In genomic region chr19:35204799-35205732, GRCh38 we compare ENCODE assay signal across 8 cellular contexts. TPM values are rescaled to one million over a fixed set of nuclear protein-coding genes. Genes with fewer than 3 reads are reported as not detected.
A peak's percentile ranks its signal among the peaks of the same experiment; 100 is the strongest.
DNase-seq lines count a peak whose midpoint lies in the region; ATAC-seq and TF ChIP-seq lines count a peak whose summit lies in the region.

No MANE protein-coding gene starts in this region.

- TF ChIP-seq CTCF in GM23338 (conservative IDR thresholded peaks at IDR 0.05; ENCODE audit: low read depth in 2 of 2), result no peak
- no peak for TF ChIP-seq CTCF in osteoblast (IDR thresholded peaks at IDR 0.05; ENCODE audit: extremely low read depth, low read depth, low read length)

- ATAC-seq in GM18498 (IDR thresholded peaks at IDR 0.05; ENCODE audit: unreplicated experiment) (peak; percentile 85), GM23338 (peak; percentile 8; the same call in 2 of the 3 replicates), HG02938 (IDR thresholded peaks at IDR 0.05; ENCODE audit: unreplicated experiment) (no peak)

- peaks cover 4% of the 10 kb centered on the region; the same call in 1 of the 2 replicates for H3F3A ChIP-seq in GM23338 (replicated peaks; ENCODE audit: low read depth)

- no peaks in the 10 kb centered on the region for H3K36me3 ChIP-seq in GM23338 (ENCODE audit: insufficient read depth)
- H3K36me3 ChIP-seq in NT2/D1 (ENCODE audit: insufficient read depth, insufficient read length, low read length), result no peaks in the 10 kb centered on the region
- no peaks in the 10 kb centered on the region for H3K36me3 ChIP-seq in iPS-18a (ENCODE audit: control insufficient read depth, low read depth, low read length)
- H3K36me3 ChIP-seq in osteoblast (ENCODE audit: insufficient read depth, low read length), result no peaks in the 10 kb centered on the region

- H4K20me1 ChIP-seq in GM23338 (replicated peaks; ENCODE audit: insufficient read depth) (no peaks in the 10 kb centered on the region), osteoblast (ENCODE audit: insufficient read depth, low read length) (no peaks in the 10 kb centered on the region)

- peaks cover 47% of the 10 kb centered on the region for H3K4me1 Mint-ChIP-seq in GM23338

- peaks cover 5% of the 10 kb centered on the region for H3K36me3 Mint-ChIP-seq in GM23338 (ENCODE audit: low read depth)

- H3K27me3 ChIP-seq in GM23338 (ENCODE audit: insufficient read depth) (no peaks in the 10 kb centered on the region), NT2/D1 (ENCODE audit: insufficient read depth, insufficient read length) (no peaks in the 10 kb centered on the region), iPS-18a (ENCODE audit: control insufficient read depth, insufficient read depth, low read length) (no peaks in the 10 kb centered on the region), osteoblast (ENCODE audit: insufficient read depth, low read length) (peaks cover 9% of the 10 kb centered on the region)

- H2AFZ ChIP-seq in GM23338 (peak overlapping the region; percentile 87; the same call in 1 of the 2 replicates), osteoblast (ENCODE audit: low read length) (no peak overlapping the region)

- DNase-seq in GM23338 (ENCODE audit: low spot score) (peak; percentile 64), NT2/D1 (ENCODE audit: low read depth, low spot score) (no peak), osteoblast (ENCODE audit: insufficient read length, low spot score, missing footprints) (no peak), DMS53 treated with DMSO at 0.1 percent for 48 hours (lab: John Stamatoyannopoulos, UW; ENCODE audit: unreplicated experiment) (no peak), COR-L47 (lab: John Stamatoyannopoulos, UW) (no peak)

- H3K4me1 ChIP-seq in GM23338 (ENCODE audit: insufficient read depth), result peaks cover 28% of the 10 kb centered on the region
- H3K4me1 ChIP-seq in NT2/D1 (ENCODE audit: insufficient read depth, insufficient read length), result peaks cover 11% of the 10 kb centered on the region
- peaks cover 32% of the 10 kb centered on the region for H3K4me1 ChIP-seq in iPS-18a (ENCODE audit: control insufficient read depth, low read depth, low read length)
- H3K4me1 ChIP-seq in osteoblast (ENCODE audit: insufficient read depth, low read length), result no peaks in the 10 kb centered on the region

- H3K79me2 ChIP-seq in GM23338 (replicated peaks; ENCODE audit: insufficient read depth) (no peaks in the 10 kb centered on the region), osteoblast (ENCODE audit: insufficient read depth, low read length) (no peaks in the 10 kb centered on the region)

- H3K27ac Mint-ChIP-seq in GM23338, result peak overlapping the region; percentile 18; the same call in 1 of the 2 replicates

- no peak overlapping the region; the same call in 2 of the 3 replicates for H3K4me3 Mint-ChIP-seq in GM23338

- H3K9me3 ChIP-seq in NT2/D1 (ENCODE audit: insufficient read depth, low read length) (no peaks in the 10 kb centered on the region), iPS-18a (ENCODE audit: control insufficient read depth, low read depth, low read length) (no peaks in the 10 kb centered on the region), osteoblast (ENCODE audit: low read depth, low read length) (no peaks in the 10 kb centered on the region)

- H3K9me3 Mint-ChIP-seq in GM23338, result peaks cover 8% of the 10 kb centered on the region

- H3K4me3 ChIP-seq in GM23338, result 0 out of 2 replicates have a peak overlapping the region, but pooled peaks have one; percentile 24
- H3K4me3 ChIP-seq in NT2/D1 (ENCODE audit: insufficient read length, low read depth), result no peak overlapping the region
- no peak overlapping the region for H3K4me3 ChIP-seq in iPS-18a (ENCODE audit: low read length)
- H3K4me3 ChIP-seq in osteoblast (ENCODE audit: insufficient read depth, low read length), result no peak overlapping the region

- H3K9ac ChIP-seq in NT2/D1 (ENCODE audit: insufficient read length, low read depth) (peak overlapping the region; percentile 22), iPS-18a (ENCODE audit: low read length) (peak overlapping the region; percentile 34)

- H3K27ac ChIP-seq in GM23338 (ENCODE audit: low read depth) (peak overlapping the region; percentile 83; the same call in 1 of the 2 replicates), iPS-18a (ENCODE audit: low read length) (peak overlapping the region; percentile 35), osteoblast (ENCODE audit: low read depth, low read length) (no peak overlapping the region)

- H3K4me2 ChIP-seq in GM23338, result peak overlapping the region; percentile 67
- H3K4me2 ChIP-seq in osteoblast (ENCODE audit: insufficient read depth, low read length), result no peak overlapping the region

- H3K9me2 ChIP-seq in GM23338 (ENCODE audit: insufficient read depth), result peaks cover 9% of the 10 kb centered on the region; the same call in 1 of the 2 replicates

- H3K27me3 Mint-ChIP-seq in GM23338 (ENCODE audit: insufficient read depth, low read depth, poor library complexity), result peaks cover 3% of the 10 kb centered on the region

TF ChIP-seq in GM23338, 12 proteins besides CTCF, POLR2A, EP300 and RAD21:
- TF ChIP-seq ZNF462 (CRISPR knock-in tag; IDR thresholded peaks at IDR 0.05) (0 out of 2 replicates have a peak, but pooled peaks have one; percentile 5), STAT1 (IDR thresholded peaks at IDR 0.05; ENCODE audit: unreplicated experiment) (no peak)

RNA-seq across cellular contexts. Expression of gene FAM187B, which starts 23.5 kb away (rescaled TPM):
- not detected in 2 replicates for total RNA-seq in GM23338 (2014; rRNA removed; shearing (Covaris generic))
- polyA plus RNA-seq in GM23338 (2016; fragmentation: Nextera tagmentation; extraction: Ambion mirVana), result 0.23 and 0.31 TPM in 2 replicates
- total RNA-seq in osteoblast, result not detected in 2 replicates

RNA-seq across cellular contexts. Expression of gene LSR, which starts 43.7 kb away (rescaled TPM):
- 195 and 212 TPM in 2 replicates for total RNA-seq in GM23338 (2014; rRNA removed; shearing (Covaris generic))
- 116 and 125 TPM in 2 replicates for polyA plus RNA-seq in GM23338 (2016; fragmentation: Nextera tagmentation; extraction: Ambion mirVana)
- total RNA-seq in osteoblast, result 0.29 and 0.36 TPM in 2 replicates

RNA-seq across cellular contexts. Expression of gene FXYD5, which starts 50.5 kb away (rescaled TPM):
- total RNA-seq in GM23338 (2014; rRNA removed; shearing (Covaris generic)), result 97.7 and 98.9 TPM in 2 replicates
- polyA plus RNA-seq in GM23338 (2016; fragmentation: Nextera tagmentation; extraction: Ambion mirVana), result 222 and 233 TPM in 2 replicates
- total RNA-seq in osteoblast, result 29.0 and 32.4 TPM in 2 replicates

Comparison
In these comparisons a context has a peak if more than half of its experiments do, and no peak if none do; other contexts are left out.
1. RNA of gene LSR, which starts 43.7 kb away (total RNA-seq): 195 to 212 TPM in GM23338; 0.29 to 0.36 TPM in osteoblast; every median in the first group is over 100 times any median in the second.